In genomic region chr10:117185817-117186216, GRCh38 we compare ENCODE assay signal across 5 cellular contexts. TPM values are rescaled to one million over a fixed set of nuclear protein-coding genes. Genes with fewer than 3 reads are reported as not detected.
"Had no signal": no experiment of that assay in that cellular context is flagged by ENCODE, and none has a peak within 500 bp of the region (broad histone marks: within the 10 kb centered on the region; RNA-seq: fewer than 3 reads in every experiment).

No MANE protein-coding gene starts in this region.

RNA-seq across cellular contexts. Expression of gene KCNK18, which starts 11.5 kb away (rescaled TPM):
- total RNA-seq: LHCN-M2, NCI-H460, Right ventricle myocardium superior, SJSA1, T-cell had no signal

RNA-seq across cellular contexts. Expression of gene VAX1, which starts 47.7 kb away (rescaled TPM):
- total RNA-seq: LHCN-M2, Right ventricle myocardium superior, SJSA1, T-cell had no signal

RNA-seq across cellular contexts. Expression of gene SLC18A2, which starts 55.1 kb away (rescaled TPM):
- total RNA-seq: LHCN-M2, SJSA1 had no signal
